18 cellular contexts compared by ENCODE assay signal in the genomic region with DNA sequence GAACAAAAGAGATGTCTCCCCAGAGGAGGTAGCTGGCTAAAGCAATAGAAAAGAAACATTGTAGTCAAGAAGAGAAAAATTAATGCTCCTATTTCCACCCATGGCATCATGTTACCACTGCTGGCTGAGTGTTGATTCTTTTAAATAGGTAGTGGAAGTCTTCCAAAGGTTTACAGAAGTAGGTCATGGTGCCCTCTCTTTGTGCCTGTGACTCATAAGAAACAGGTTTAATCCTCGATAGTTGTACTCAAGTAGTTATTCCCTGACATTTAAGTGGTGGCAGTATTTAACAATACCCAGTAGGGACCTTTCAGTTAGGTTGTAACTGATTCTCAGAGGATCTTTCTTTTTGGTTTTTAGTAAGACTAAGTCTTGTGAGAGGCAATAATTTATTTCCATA.
"Had no signal": no experiment of that assay in that cellular context is flagged by ENCODE, and none has a peak within 500 bp of the region (broad histone marks: within the 10 kb centered on the region; RNA-seq: fewer than 3 reads in every experiment).

No MANE protein-coding gene starts in this region.

- ATAC-seq: right cardiac atrium; stimulated activated effector memory CD8-positive, alpha-beta T cell treated with anti-CD3 and anti-CD28 coated beads, Interleukin-12 subunit alpha, Interleukin-12 subunit beta, amount 100 ng/mL, for 72 hours had no signal

- H3K27ac Mint-ChIP-seq: activated naive CD8-positive, alpha-beta T cell; activated T-cell treated with anti-CD3 and anti-CD28 coated beads, Interleukin-2, amount 50 U/mL, for 24 hours; mesothelial cell of epicardium; naive B cell; stimulated activated effector memory CD8-positive, alpha-beta T cell treated with anti-CD3 and anti-CD28 coated beads, Interleukin-12 subunit alpha, Interleukin-12 subunit beta, amount 100 ng/mL, for 72 hours had no signal

- H3K4me1 ChIP-seq: colonic mucosa, thyroid gland, vagina had no signal

- H3K36me3 Mint-ChIP-seq: activated naive CD8-positive, alpha-beta T cell; mesothelial cell of epicardium; naive B cell; stimulated activated effector memory CD8-positive, alpha-beta T cell treated with anti-CD3 and anti-CD28 coated beads, Interleukin-12 subunit alpha, Interleukin-12 subunit beta, amount 100 ng/mL, for 72 hours had no signal

- H3K27me3 ChIP-seq: colonic mucosa, hepatocyte, neutrophil, thyroid gland, vagina had no signal

- H3K9me3 Mint-ChIP-seq: activated T-cell treated with anti-CD3 and anti-CD28 coated beads, Interleukin-2, amount 50 U/mL, for 24 hours; stimulated activated effector memory CD8-positive, alpha-beta T cell treated with anti-CD3 and anti-CD28 coated beads, Interleukin-12 subunit alpha, Interleukin-12 subunit beta, amount 100 ng/mL, for 72 hours had no signal

- H3K4me3 Mint-ChIP-seq: activated naive CD8-positive, alpha-beta T cell; activated T-cell treated with anti-CD3 and anti-CD28 coated beads, Interleukin-2, amount 50 U/mL, for 24 hours; mesothelial cell of epicardium; naive B cell; stimulated activated effector memory CD8-positive, alpha-beta T cell treated with anti-CD3 and anti-CD28 coated beads, Interleukin-12 subunit alpha, Interleukin-12 subunit beta, amount 100 ng/mL, for 72 hours had no signal

- H3K9me3 ChIP-seq: colonic mucosa, neutrophil, thyroid gland, vagina had no signal

- H3K4me1 Mint-ChIP-seq: mesothelial cell of epicardium; naive B cell; stimulated activated effector memory CD8-positive, alpha-beta T cell treated with anti-CD3 and anti-CD28 coated beads, Interleukin-12 subunit alpha, Interleukin-12 subunit beta, amount 100 ng/mL, for 72 hours had no signal

- H3K27ac ChIP-seq: colonic mucosa, epithelial cell of prostate, hepatocyte, neutrophil, thyroid gland, vagina had no signal

- H3K27me3 Mint-ChIP-seq: activated naive CD8-positive, alpha-beta T cell; naive B cell had no signal

- DNase-seq: activated CD4-positive, alpha-beta T cell treated with anti-CD3 and anti-CD28 coated beads, Interleukin-2, amount 50 U/mL, for 4 hours; activated CD4-positive, CD25-positive, alpha-beta regulatory T cell treated with anti-CD3 and anti-CD28 coated beads, Interleukin-2, amount 50 U/mL, for 72 hours; activated effector memory CD4-positive, alpha-beta T cell treated with anti-CD3 and anti-CD28 coated beads, Interleukin-2, amount 50 U/mL, for 16 hours; activated T-cell treated with anti-CD3 and anti-CD28 coated beads, Interleukin-2, amount 50 U/mL, for 24 hours; caudate nucleus; colonic mucosa; effector CD4-positive, alpha-beta T cell; naive B cell; right cardiac atrium; thyroid gland had no signal

- H3K36me3 ChIP-seq: colonic mucosa, neutrophil, thyroid gland, vagina had no signal

- H3K4me3 ChIP-seq: colonic mucosa, hepatocyte, smooth muscle cell, thyroid gland, vagina had no signal
